6 cellular contexts compared by ENCODE assay signal in genomic region chr16:362702-362999, GRCh38. TPM values are rescaled to one million over a fixed set of nuclear protein-coding genes. Genes with fewer than 3 reads are reported as not detected.
DNase-seq lines count a peak whose midpoint lies in the region; ATAC-seq, FAIRE-seq and TF ChIP-seq lines count a peak whose summit lies in the region.
"Not testable (repeated sequence)": the region's sequence is repeated elsewhere in the genome, so short reads cannot be mapped to it uniquely, and the experiment has no call there.

No MANE protein-coding gene starts in this region.

- not testable (repeated sequence) for H3K4me3 Mint-ChIP-seq in stimulated activated naive B cell treated with anti-CD40 and anti-IgM and Interleukin-4, amounts not matched to agents 10 μg/mL and 1 μg/mL and 100 μg/mL, for 72 hours

- H3K4me1 Mint-ChIP-seq in stimulated activated naive B cell treated with anti-CD40 and anti-IgM and Interleukin-4, amounts not matched to agents 10 μg/mL and 1 μg/mL and 100 μg/mL, for 72 hours: peaks cover 8 to 16% of the 10 kb centered on the region in 2 donors

- intact Hi-C loops in PC-3 (cut with micrococcal nuclease): not testable (repeated sequence)
- intact Hi-C loops in HepG2 (cut with micrococcal nuclease; ENCODE audit: unreplicated experiment): loop anchor here (1.0 to 5.0 kb wide), 3 partner anchors 90 to 245 kb away; partner anchors contain the start of gene LUC7L

- not testable (repeated sequence) for H3K4me3 ChIP-seq in A549; DND-41 (ENCODE audit: low read depth in 1 of 2, low read length in 2 of 2); KMS-11 (IDR thresholded peaks at IDR 0.05; ENCODE audit: insufficient read depth, low read depth, low read length); PC-3 (ENCODE audit: low read length)
- H3K4me3 ChIP-seq in HepG2 (replicated peaks in 1 of 3; ENCODE audit: insufficient read depth in 1 of 3, low read depth in 2 of 3, low read length in 3 of 3): peak overlapping the region; percentile 8 to 73 (median 13); a peak in 3 of 6 replicates

- H3K27ac Mint-ChIP-seq in stimulated activated naive B cell treated with anti-CD40 and anti-IgM and Interleukin-4, amounts not matched to agents 10 μg/mL and 1 μg/mL and 100 μg/mL, for 72 hours: not testable (repeated sequence)

- H3K27me3 Mint-ChIP-seq in stimulated activated naive B cell treated with anti-CD40 and anti-IgM and Interleukin-4, amounts not matched to agents 10 μg/mL and 1 μg/mL and 100 μg/mL, for 72 hours: peaks cover 14 to 18% of the 10 kb centered on the region in 2 donors

- H3K27me3 ChIP-seq in DND-41 (ENCODE audit: insufficient read depth, low read length, poor library complexity); PC-3 (ENCODE audit: low read length): not testable (repeated sequence)
- H3K27me3 ChIP-seq in KMS-11 (ENCODE audit: insufficient read depth, low read depth) (peaks cover 15% of the 10 kb centered on the region; the same call in 1 of the 2 replicates), HepG2 (ENCODE audit: control insufficient read depth in 1 of 2, insufficient read depth in 2 of 2, low read length in 2 of 2) (peaks cover 1 to 13% of the 10 kb centered on the region in 2 experiments; a peak in 4 of 5 replicates)

- not testable (repeated sequence) for H2AFZ ChIP-seq in DND-41 (ENCODE audit: low read depth, low read length); PC-3 (ENCODE audit: low read length); HepG2 (ENCODE audit: low read length)
- H2AFZ ChIP-seq in KMS-11 (ENCODE audit: low read depth): peak overlapping the region; percentile 89; the same call in 1 of the 2 replicates

- H3K9me2 ChIP-seq in PC-3 (replicated peaks; ENCODE audit: low read length): not testable (repeated sequence)

- H3F3A ChIP-seq in PC-3 (ENCODE audit: low read length, unreplicated experiment): not testable (repeated sequence)

- not testable (repeated sequence) for TF ChIP-seq EP300 in A549 (IDR thresholded peaks at IDR 0.05); HepG2 (IDR thresholded peaks at IDR 0.05; ENCODE audit: low read depth in 2 of 2, low read length in 2 of 2); HepG2 (CRISPR knock-in tag; IDR thresholded peaks at IDR 0.05; ENCODE audit: borderline replicate concordance)

- peaks cover 14% of the 10 kb centered on the region for H3K36me3 ChIP-seq in DND-41 (ENCODE audit: insufficient read depth, low read length)
- H3K36me3 ChIP-seq in KMS-11 (ENCODE audit: insufficient read depth); PC-3 (ENCODE audit: low read depth, low read length); HepG2 (replicated peaks in 1 of 2; ENCODE audit: control insufficient read depth in 1 of 2, insufficient read depth in 2 of 2, low read length in 2 of 2): not testable (repeated sequence)

- not testable (repeated sequence) for H3K9me3 Mint-ChIP-seq in stimulated activated naive B cell treated with anti-CD40 and anti-IgM and Interleukin-4, amounts not matched to agents 10 μg/mL and 1 μg/mL and 100 μg/mL, for 72 hours

- WGBS in A549 (ENCODE audit: missing lambda C conversion rate): 63% methylated on average over 6 of the region's 24 CpGs
- WGBS in HepG2 (ENCODE audit: low lambda C conversion rate): no CpG with 5 or more reads among the region's 24 CpGs

- FAIRE-seq in A549 (lab: Jason Lieb, UNC); HepG2 (lab: Jason Lieb, UNC): not testable (repeated sequence)

- CTCF ChIA-PET in A549 (lab: Yijun Ruan, JAX): interaction anchor here (0.6 to 7.6 kb wide), 64 partner anchors 9 to 310 kb away, joined by 3 to 80 read pairs (median 6); partner anchors contain the start of genes ARHGDIG, AXIN1, FAM234A and HBQ1
- CTCF ChIA-PET in PC-3 (lab: Charles Lee): interaction anchor here (0.5 to 1.3 kb wide), 6 partner anchors 19 to 266 kb away, joined by 3 to 6 read pairs (median 3); partner anchors contain the start of gene PGAP6
- CTCF ChIA-PET in HepG2 (lab: Yijun Ruan, JAX; ENCODE audit: low intra/inter-chr PET ratio, low total read pairs): interaction anchor here (0.5 to 1.4 kb wide), 4 partner anchors 59 to 297 kb away, joined by 3 to 8 read pairs (median 5); no protein-coding TSS in a partner anchor

- H4K20me1 ChIP-seq in DND-41 (ENCODE audit: insufficient read depth, low read length): peaks cover 16% of the 10 kb centered on the region; the same call in 1 of the 2 replicates
- not testable (repeated sequence) for H4K20me1 ChIP-seq in KMS-11 (ENCODE audit: insufficient read depth); PC-3 (ENCODE audit: low read length); HepG2 (ENCODE audit: insufficient read depth, low read length)

- not testable (repeated sequence) for H3K27ac ChIP-seq in A549; DND-41 (ENCODE audit: low read length); KMS-11; PC-3 (ENCODE audit: low read length); HepG2 (ENCODE audit: extremely low read length, insufficient read depth, low read length)

- H3K9ac ChIP-seq in DND-41 (ENCODE audit: low read depth, low read length); KMS-11; PC-3 (ENCODE audit: low read length): not testable (repeated sequence)
- peak overlapping the region; percentile 7; the same call in 1 of the 2 replicates for H3K9ac ChIP-seq in HepG2 (ENCODE audit: insufficient read depth, low read depth, low read length)

- in situ Hi-C loops in HepG2 (cut with HindIII; ENCODE audit: extremely low pct_ligation_motif_present, low pct_unique_long_range_greater_than_20kb): loop anchor here (5.0 kb wide), 1 partner anchor 90 kb away; no protein-coding TSS in a partner anchor

- not testable (repeated sequence) for BruUV-seq in PC-3 (replicated peaks; lab: Mats Ljungman, UMichigan); HepG2 (replicated peaks; lab: Mats Ljungman, UMichigan)

- not testable (repeated sequence) for TF ChIP-seq RAD21 in A549 (conservative IDR thresholded peaks at IDR 0.05 in 1 of 2, IDR thresholded peaks at IDR 0.05 in 1 of 2); HepG2 (CRISPR knock-in tag; IDR thresholded peaks at IDR 0.05)

- H3K36me3 Mint-ChIP-seq in stimulated activated naive B cell treated with anti-CD40 and anti-IgM and Interleukin-4, amounts not matched to agents 10 μg/mL and 1 μg/mL and 100 μg/mL, for 72 hours: peaks cover 11 to 15% of the 10 kb centered on the region in 2 donors

- TF ChIP-seq POLR2A in A549 (IDR thresholded peaks at IDR 0.05; ENCODE audit: low read length); HepG2 (IDR thresholded peaks at IDR 0.05; ENCODE audit: insufficient read depth in 1 of 2, low read depth in 2 of 2, low read length in 2 of 2): not testable (repeated sequence)

- H3K4me1 ChIP-seq in A549; DND-41 (ENCODE audit: insufficient read depth, low read length); KMS-11 (ENCODE audit: low read depth, poor library complexity, severe bottlenecking); PC-3 (ENCODE audit: insufficient read depth, low read length): not testable (repeated sequence)
- peaks cover 85% of the 10 kb centered on the region for H3K4me1 ChIP-seq in HepG2 (ENCODE audit: insufficient read depth, low read length)

- DNase-seq in A549 (ENCODE audit: low read depth in 1 of 2, low spot score in 1 of 2); DND-41; PC-3; HepG2 (ENCODE audit: low spot score); stimulated activated naive B cell treated with anti-CD40 and anti-IgM and Interleukin-4, amounts not matched to agents 10 μg/mL and 1 μg/mL and 100 μg/mL, for 72 hours: not testable (repeated sequence)

- ATAC-seq in A549; DND-41 (ENCODE audit: insufficient read depth, low read depth); PC-3: not testable (repeated sequence)
- ATAC-seq in HepG2: peak; percentile 7
- ATAC-seq in stimulated activated naive B cell treated with anti-CD40 and anti-IgM and Interleukin-4, amounts not matched to agents 10 μg/mL and 1 μg/mL and 100 μg/mL, for 72 hours (replicated peaks): peak; percentile 5 to 6

- POLR2A ChIA-PET in A549 (lab: Yijun Ruan, JAX): interaction anchor here (1.0 to 1.4 kb wide), 4 partner anchors 8 to 256 kb away, joined by 3 to 7 read pairs (median 5); no protein-coding TSS in a partner anchor
- POLR2A ChIA-PET in PC-3 (lab: Charles Lee; ENCODE audit: unreplicated experiment): interaction anchor here (0.6 kb wide), 1 partner anchor 128 kb away, joined by 3 read pairs; no protein-coding TSS in a partner anchor
- POLR2A ChIA-PET in HepG2 (lab: Yijun Ruan, JAX): interaction anchor here (1.0 to 2.7 kb wide), 4 partner anchors 8 to 21 kb away, joined by 3 to 15 read pairs (median 4); partner anchors contain the start of genes AXIN1 and MRPL28

- H3K4me2 ChIP-seq in A549 (peak overlapping the region; percentile 75), DND-41 (ENCODE audit: insufficient read depth, low read length) (peak overlapping the region; percentile 51), KMS-11 (peak overlapping the region; percentile 51; the same call in 1 of the 2 replicates), PC-3 (ENCODE audit: low read length) (peak overlapping the region; percentile 66), HepG2 (ENCODE audit: low read depth, low read length) (peak overlapping the region; percentile 90)

- H3K9me3 ChIP-seq in A549; DND-41 (ENCODE audit: insufficient read depth, low read length, severe bottlenecking); PC-3 (ENCODE audit: low read length); HepG2 (ENCODE audit: low read length): not testable (repeated sequence)

- not testable (repeated sequence) for H3K79me2 ChIP-seq in DND-41 (ENCODE audit: insufficient read depth, low read length); KMS-11 (ENCODE audit: insufficient read depth, low read depth); PC-3 (ENCODE audit: low read length); HepG2 (ENCODE audit: insufficient read depth, low read length)

- not testable (repeated sequence) for TF ChIP-seq CTCF in A549 (IDR thresholded peaks at IDR 0.05); DND-41 (IDR thresholded peaks at IDR 0.05; ENCODE audit: borderline replicate concordance, extremely low read depth, low read length, poor library complexity, severe bottlenecking); KMS-11 (conservative IDR thresholded peaks at IDR 0.05; ENCODE audit: low read depth, low read length); PC-3 (conservative IDR thresholded peaks at IDR 0.05; ENCODE audit: low read depth, low read length); HepG2 (CRISPR knock-in tag; IDR thresholded peaks at IDR 0.05)

RNA-seq across cellular contexts. Expression of gene MRPL28, which starts 7.7 kb away (rescaled TPM):
- 115 and 130 TPM in 2 replicates for polyA plus RNA-seq in A549 (2011; rRNA removed)
- 235 and 249 TPM in 2 replicates for polyA plus RNA-seq in A549 (2012; cell fraction: cytosol; rRNA removed)
- 164 and 216 TPM in 2 replicates for polyA plus RNA-seq in A549 (2012; cell fraction: nucleus; rRNA removed)
- 139 to 144 TPM (median 139 TPM) in 3 replicates for polyA plus RNA-seq in A549 (2017; fragmentation: RNase III; extraction: RNeasy Plus Mini Kit Qiagen cat#74134 plus additional on column Dnase treatment)
- polyA minus RNA-seq in A549 (2011; rRNA and poly(A)+ RNA removed): 56.3 and 61.4 TPM in 2 replicates
- 154 and 206 TPM in 2 replicates for total RNA-seq in PC-3 (2014; rRNA removed)
- 114 and 128 TPM in 2 replicates for total RNA-seq in HepG2 (2016; rRNA removed; fragmentation: Illumina TruSeq; extraction: Trizol)
- total RNA-seq in HepG2 (2016; cell fraction: cytosol; rRNA removed; fragmentation: Illumina TruSeq; extraction: Trizol; ENCODE audit: low read depth): 30.5 and 32.3 TPM in 2 replicates
- 115 and 131 TPM in 2 replicates for total RNA-seq in HepG2 (2016; cell fraction: insoluble cytoplasmic fraction; rRNA removed; fragmentation: Illumina TruSeq; extraction: Trizol)
- total RNA-seq in HepG2 (2016; cell fraction: membrane; rRNA removed; fragmentation: Illumina TruSeq; extraction: Trizol): 36.8 and 38.6 TPM in 2 replicates
- total RNA-seq in HepG2 (2016; cell fraction: nucleus; rRNA removed; fragmentation: Illumina TruSeq; extraction: Trizol): 35.6 and 38.6 TPM in 2 replicates
- polyA plus RNA-seq in HepG2 (2011; rRNA removed): 121 and 135 TPM in 2 replicates
- 141 and 211 TPM in 2 replicates for polyA plus RNA-seq in HepG2 (2011; cell fraction: cytosol; rRNA removed)
- 65.0 and 69.2 TPM in 2 replicates for polyA plus RNA-seq in HepG2 (2011; cell fraction: nucleus; rRNA removed)
- 50.0 and 56.2 TPM in 2 replicates for polyA plus RNA-seq in HepG2 (2012)
- 35.7 and 36.6 TPM in 2 replicates for polyA plus RNA-seq in HepG2 (2016; cell fraction: cytosol; fragmentation: Illumina TruSeq; extraction: Trizol; ENCODE audit: low read depth)
- polyA plus RNA-seq in HepG2 (2016; cell fraction: insoluble cytoplasmic fraction; fragmentation: Illumina TruSeq; extraction: Trizol; ENCODE audit: low read depth): 162 and 166 TPM in 2 replicates
- polyA plus RNA-seq in HepG2 (2016; cell fraction: membrane; fragmentation: Illumina TruSeq; extraction: Trizol; ENCODE audit: low read depth): 35.5 and 36.2 TPM in 2 replicates
- 85.4 and 90.0 TPM in 2 replicates for polyA plus RNA-seq in HepG2 (2016; cell fraction: nucleus; fragmentation: Illumina TruSeq; extraction: Trizol; ENCODE audit: insufficient read depth, low read depth)
- polyA minus RNA-seq in HepG2 (2011; rRNA and poly(A)+ RNA removed; ENCODE audit: low replicate concordance): 51.3 and 73.8 TPM in 2 replicates
- 29.4 and 29.5 TPM in 2 replicates for polyA minus RNA-seq in HepG2 (2011; cell fraction: cytosol; rRNA and poly(A)+ RNA removed)
- 10.2 and 13.2 TPM in 2 replicates for polyA minus RNA-seq in HepG2 (2011; cell fraction: nucleus; rRNA and poly(A)+ RNA removed)

RNA-seq across cellular contexts. Expression of gene AXIN1, which starts 10.1 kb away (rescaled TPM):
- polyA plus RNA-seq in A549 (2011; rRNA removed): 8.7 and 8.9 TPM in 2 replicates
- 25.3 and 30.9 TPM in 2 replicates for polyA plus RNA-seq in A549 (2012; cell fraction: cytosol; rRNA removed)
- polyA plus RNA-seq in A549 (2012; cell fraction: nucleus; rRNA removed): 26.5 and 35.0 TPM in 2 replicates
- 18.1 to 19.3 TPM (median 18.6 TPM) in 3 replicates for polyA plus RNA-seq in A549 (2017; fragmentation: RNase III; extraction: RNeasy Plus Mini Kit Qiagen cat#74134 plus additional on column Dnase treatment)
- 5.9 and 9.3 TPM in 2 replicates for polyA minus RNA-seq in A549 (2011; rRNA and poly(A)+ RNA removed)
- total RNA-seq in PC-3 (2014; rRNA removed): 26.9 and 50.8 TPM in 2 replicates
- total RNA-seq in HepG2 (2016; rRNA removed; fragmentation: Illumina TruSeq; extraction: Trizol): 18.8 and 24.0 TPM in 2 replicates
- 17.0 and 18.3 TPM in 2 replicates for total RNA-seq in HepG2 (2016; cell fraction: cytosol; rRNA removed; fragmentation: Illumina TruSeq; extraction: Trizol; ENCODE audit: low read depth)
- total RNA-seq in HepG2 (2016; cell fraction: insoluble cytoplasmic fraction; rRNA removed; fragmentation: Illumina TruSeq; extraction: Trizol): 14.2 and 23.9 TPM in 2 replicates
- total RNA-seq in HepG2 (2016; cell fraction: membrane; rRNA removed; fragmentation: Illumina TruSeq; extraction: Trizol): 32.6 and 32.8 TPM in 2 replicates
- total RNA-seq in HepG2 (2016; cell fraction: nucleus; rRNA removed; fragmentation: Illumina TruSeq; extraction: Trizol): 14.9 and 17.5 TPM in 2 replicates
- 26.0 and 28.5 TPM in 2 replicates for polyA plus RNA-seq in HepG2 (2011; rRNA removed)
- polyA plus RNA-seq in HepG2 (2011; cell fraction: cytosol; rRNA removed): 37.0 and 44.7 TPM in 2 replicates
- 55.4 and 62.8 TPM in 2 replicates for polyA plus RNA-seq in HepG2 (2011; cell fraction: nucleus; rRNA removed)
- 28.4 and 30.4 TPM in 2 replicates for polyA plus RNA-seq in HepG2 (2012)
- 8.5 and 8.8 TPM in 2 replicates for polyA plus RNA-seq in HepG2 (2016; cell fraction: cytosol; fragmentation: Illumina TruSeq; extraction: Trizol; ENCODE audit: low read depth)
- 19.0 and 24.8 TPM in 2 replicates for polyA plus RNA-seq in HepG2 (2016; cell fraction: insoluble cytoplasmic fraction; fragmentation: Illumina TruSeq; extraction: Trizol; ENCODE audit: low read depth)
- 22.0 and 23.4 TPM in 2 replicates for polyA plus RNA-seq in HepG2 (2016; cell fraction: membrane; fragmentation: Illumina TruSeq; extraction: Trizol; ENCODE audit: low read depth)
- 30.6 and 31.6 TPM in 2 replicates for polyA plus RNA-seq in HepG2 (2016; cell fraction: nucleus; fragmentation: Illumina TruSeq; extraction: Trizol; ENCODE audit: insufficient read depth, low read depth)
- 10.4 and 24.0 TPM in 2 replicates for polyA minus RNA-seq in HepG2 (2011; rRNA and poly(A)+ RNA removed; ENCODE audit: low replicate concordance)
- 21.4 and 23.6 TPM in 2 replicates for polyA minus RNA-seq in HepG2 (2011; cell fraction: cytosol; rRNA and poly(A)+ RNA removed)
- 14.3 and 15.7 TPM in 2 replicates for polyA minus RNA-seq in HepG2 (2011; cell fraction: nucleus; rRNA and poly(A)+ RNA removed)

RNA-seq across cellular contexts. Expression of gene PGAP6, which starts 19.1 kb away (rescaled TPM):
- 25.9 and 36.0 TPM in 2 replicates for polyA plus RNA-seq in A549 (2011; rRNA removed)
- 62.1 and 83.7 TPM in 2 replicates for polyA plus RNA-seq in A549 (2012; cell fraction: cytosol; rRNA removed)
- 177 and 238 TPM in 2 replicates for polyA plus RNA-seq in A549 (2012; cell fraction: nucleus; rRNA removed)
- polyA plus RNA-seq in A549 (2017; fragmentation: RNase III; extraction: RNeasy Plus Mini Kit Qiagen cat#74134 plus additional on column Dnase treatment): 32.3 to 38.1 TPM (median 36.2 TPM) in 3 replicates
- polyA minus RNA-seq in A549 (2011; rRNA and poly(A)+ RNA removed): 50.0 and 58.6 TPM in 2 replicates
- total RNA-seq in PC-3 (2014; rRNA removed): 40.8 and 56.5 TPM in 2 replicates
- 33.7 and 52.7 TPM in 2 replicates for total RNA-seq in HepG2 (2016; rRNA removed; fragmentation: Illumina TruSeq; extraction: Trizol)
- total RNA-seq in HepG2 (2016; cell fraction: cytosol; rRNA removed; fragmentation: Illumina TruSeq; extraction: Trizol; ENCODE audit: low read depth): 52.2 and 54.4 TPM in 2 replicates
- 27.1 and 52.1 TPM in 2 replicates for total RNA-seq in HepG2 (2016; cell fraction: insoluble cytoplasmic fraction; rRNA removed; fragmentation: Illumina TruSeq; extraction: Trizol)
- 108 and 112 TPM in 2 replicates for total RNA-seq in HepG2 (2016; cell fraction: membrane; rRNA removed; fragmentation: Illumina TruSeq; extraction: Trizol)
- total RNA-seq in HepG2 (2016; cell fraction: nucleus; rRNA removed; fragmentation: Illumina TruSeq; extraction: Trizol): 36.6 and 38.8 TPM in 2 replicates
- polyA plus RNA-seq in HepG2 (2011; rRNA removed): 136 and 192 TPM in 2 replicates
- 183 and 222 TPM in 2 replicates for polyA plus RNA-seq in HepG2 (2011; cell fraction: cytosol; rRNA removed)
- polyA plus RNA-seq in HepG2 (2011; cell fraction: nucleus; rRNA removed): 308 and 324 TPM in 2 replicates
- 54.7 and 75.9 TPM in 2 replicates for polyA plus RNA-seq in HepG2 (2012)
- 90.3 and 94.2 TPM in 2 replicates for polyA plus RNA-seq in HepG2 (2016; cell fraction: cytosol; fragmentation: Illumina TruSeq; extraction: Trizol; ENCODE audit: low read depth)
- polyA plus RNA-seq in HepG2 (2016; cell fraction: insoluble cytoplasmic fraction; fragmentation: Illumina TruSeq; extraction: Trizol; ENCODE audit: low read depth): 43.3 and 54.7 TPM in 2 replicates
- polyA plus RNA-seq in HepG2 (2016; cell fraction: membrane; fragmentation: Illumina TruSeq; extraction: Trizol; ENCODE audit: low read depth): 117 and 127 TPM in 2 replicates
- polyA plus RNA-seq in HepG2 (2016; cell fraction: nucleus; fragmentation: Illumina TruSeq; extraction: Trizol; ENCODE audit: insufficient read depth, low read depth): 107 and 123 TPM in 2 replicates
- 53.1 and 397 TPM in 2 replicates for polyA minus RNA-seq in HepG2 (2011; rRNA and poly(A)+ RNA removed; ENCODE audit: low replicate concordance)
- 61.4 and 63.3 TPM in 2 replicates for polyA minus RNA-seq in HepG2 (2011; cell fraction: cytosol; rRNA and poly(A)+ RNA removed)
- polyA minus RNA-seq in HepG2 (2011; cell fraction: nucleus; rRNA and poly(A)+ RNA removed): 26.0 and 48.0 TPM in 2 replicates

RNA-seq across cellular contexts. Expression of gene NME4, which starts 34.3 kb away (rescaled TPM):
- 229 and 239 TPM in 2 replicates for polyA plus RNA-seq in A549 (2011; rRNA removed)
- 926 and 1,068 TPM in 2 replicates for polyA plus RNA-seq in A549 (2012; cell fraction: cytosol; rRNA removed)
- 529 and 596 TPM in 2 replicates for polyA plus RNA-seq in A549 (2012; cell fraction: nucleus; rRNA removed)
- polyA plus RNA-seq in A549 (2017; fragmentation: RNase III; extraction: RNeasy Plus Mini Kit Qiagen cat#74134 plus additional on column Dnase treatment): 301 to 349 TPM (median 339 TPM) in 3 replicates
- polyA minus RNA-seq in A549 (2011; rRNA and poly(A)+ RNA removed): 134 and 168 TPM in 2 replicates
- total RNA-seq in PC-3 (2014; rRNA removed): 182 and 207 TPM in 2 replicates
- total RNA-seq in HepG2 (2016; rRNA removed; fragmentation: Illumina TruSeq; extraction: Trizol): 82.8 and 121 TPM in 2 replicates
- total RNA-seq in HepG2 (2016; cell fraction: cytosol; rRNA removed; fragmentation: Illumina TruSeq; extraction: Trizol; ENCODE audit: low read depth): 711 and 716 TPM in 2 replicates
- total RNA-seq in HepG2 (2016; cell fraction: insoluble cytoplasmic fraction; rRNA removed; fragmentation: Illumina TruSeq; extraction: Trizol): 79.6 and 119 TPM in 2 replicates
- 463 and 513 TPM in 2 replicates for total RNA-seq in HepG2 (2016; cell fraction: membrane; rRNA removed; fragmentation: Illumina TruSeq; extraction: Trizol)
- 47.7 and 52.8 TPM in 2 replicates for total RNA-seq in HepG2 (2016; cell fraction: nucleus; rRNA removed; fragmentation: Illumina TruSeq; extraction: Trizol)
- 263 and 275 TPM in 2 replicates for polyA plus RNA-seq in HepG2 (2011; rRNA removed)
- polyA plus RNA-seq in HepG2 (2011; cell fraction: cytosol; rRNA removed): 199 and 344 TPM in 2 replicates
- 245 and 274 TPM in 2 replicates for polyA plus RNA-seq in HepG2 (2011; cell fraction: nucleus; rRNA removed)
- polyA plus RNA-seq in HepG2 (2012): 136 and 145 TPM in 2 replicates
- 1,773 and 1,829 TPM in 2 replicates for polyA plus RNA-seq in HepG2 (2016; cell fraction: cytosol; fragmentation: Illumina TruSeq; extraction: Trizol; ENCODE audit: low read depth)
- 189 and 200 TPM in 2 replicates for polyA plus RNA-seq in HepG2 (2016; cell fraction: insoluble cytoplasmic fraction; fragmentation: Illumina TruSeq; extraction: Trizol; ENCODE audit: low read depth)
- polyA plus RNA-seq in HepG2 (2016; cell fraction: membrane; fragmentation: Illumina TruSeq; extraction: Trizol; ENCODE audit: low read depth): 997 and 1,012 TPM in 2 replicates
- polyA plus RNA-seq in HepG2 (2016; cell fraction: nucleus; fragmentation: Illumina TruSeq; extraction: Trizol; ENCODE audit: insufficient read depth, low read depth): 195 and 217 TPM in 2 replicates
- polyA minus RNA-seq in HepG2 (2011; rRNA and poly(A)+ RNA removed; ENCODE audit: low replicate concordance): 21.3 and 147 TPM in 2 replicates
- 51.2 and 63.8 TPM in 2 replicates for polyA minus RNA-seq in HepG2 (2011; cell fraction: cytosol; rRNA and poly(A)+ RNA removed)
- polyA minus RNA-seq in HepG2 (2011; cell fraction: nucleus; rRNA and poly(A)+ RNA removed): 27.2 and 27.9 TPM in 2 replicates

RNA-seq across cellular contexts. Expression of gene DECR2, which starts 39.0 kb away (rescaled TPM):
- polyA plus RNA-seq in A549 (2011; rRNA removed) (15.5 and 17.9 TPM in 2 replicates), A549 (2017; fragmentation: RNase III; extraction: RNeasy Plus Mini Kit Qiagen cat#74134 plus additional on column Dnase treatment) (31.0 to 38.0 TPM (median 34.2 TPM) in 3 replicates), HepG2 (2011; rRNA removed) (44.6 and 51.2 TPM in 2 replicates)
- 40.9 and 56.0 TPM in 2 replicates for polyA plus RNA-seq in A549 (2012; cell fraction: cytosol; rRNA removed)
- polyA plus RNA-seq in A549 (2012; cell fraction: nucleus; rRNA removed): 154 and 183 TPM in 2 replicates
- polyA minus RNA-seq in A549 (2011; rRNA and poly(A)+ RNA removed): 12.0 and 14.1 TPM in 2 replicates
- total RNA-seq in PC-3 (2014; rRNA removed) (19.8 and 22.3 TPM in 2 replicates), HepG2 (2016; rRNA removed; fragmentation: Illumina TruSeq; extraction: Trizol) (27.8 and 36.3 TPM in 2 replicates)
- total RNA-seq in HepG2 (2016; cell fraction: cytosol; rRNA removed; fragmentation: Illumina TruSeq; extraction: Trizol; ENCODE audit: low read depth): 22.1 and 28.4 TPM in 2 replicates
- 28.1 and 37.2 TPM in 2 replicates for total RNA-seq in HepG2 (2016; cell fraction: insoluble cytoplasmic fraction; rRNA removed; fragmentation: Illumina TruSeq; extraction: Trizol)
- 22.1 and 27.1 TPM in 2 replicates for total RNA-seq in HepG2 (2016; cell fraction: membrane; rRNA removed; fragmentation: Illumina TruSeq; extraction: Trizol)
- 34.5 and 35.9 TPM in 2 replicates for total RNA-seq in HepG2 (2016; cell fraction: nucleus; rRNA removed; fragmentation: Illumina TruSeq; extraction: Trizol)
- polyA plus RNA-seq in HepG2 (2011; cell fraction: cytosol; rRNA removed): 29.5 and 53.6 TPM in 2 replicates
- 220 and 244 TPM in 2 replicates for polyA plus RNA-seq in HepG2 (2011; cell fraction: nucleus; rRNA removed)
- 22.1 and 23.1 TPM in 2 replicates for polyA plus RNA-seq in HepG2 (2012)
- 13.3 and 15.1 TPM in 2 replicates for polyA plus RNA-seq in HepG2 (2016; cell fraction: cytosol; fragmentation: Illumina TruSeq; extraction: Trizol; ENCODE audit: low read depth)
- polyA plus RNA-seq in HepG2 (2016; cell fraction: insoluble cytoplasmic fraction; fragmentation: Illumina TruSeq; extraction: Trizol; ENCODE audit: low read depth): 31.8 and 35.2 TPM in 2 replicates
- polyA plus RNA-seq in HepG2 (2016; cell fraction: membrane; fragmentation: Illumina TruSeq; extraction: Trizol; ENCODE audit: low read depth): 19.1 and 19.5 TPM in 2 replicates
- polyA plus RNA-seq in HepG2 (2016; cell fraction: nucleus; fragmentation: Illumina TruSeq; extraction: Trizol; ENCODE audit: insufficient read depth, low read depth): 124 and 131 TPM in 2 replicates
- 15.9 and 53.9 TPM in 2 replicates for polyA minus RNA-seq in HepG2 (2011; rRNA and poly(A)+ RNA removed; ENCODE audit: low replicate concordance)
- 17.0 and 17.7 TPM in 2 replicates for polyA minus RNA-seq in HepG2 (2011; cell fraction: cytosol; rRNA and poly(A)+ RNA removed)
- polyA minus RNA-seq in HepG2 (2011; cell fraction: nucleus; rRNA and poly(A)+ RNA removed): 25.4 and 25.9 TPM in 2 replicates
